In the genomic region with DNA sequence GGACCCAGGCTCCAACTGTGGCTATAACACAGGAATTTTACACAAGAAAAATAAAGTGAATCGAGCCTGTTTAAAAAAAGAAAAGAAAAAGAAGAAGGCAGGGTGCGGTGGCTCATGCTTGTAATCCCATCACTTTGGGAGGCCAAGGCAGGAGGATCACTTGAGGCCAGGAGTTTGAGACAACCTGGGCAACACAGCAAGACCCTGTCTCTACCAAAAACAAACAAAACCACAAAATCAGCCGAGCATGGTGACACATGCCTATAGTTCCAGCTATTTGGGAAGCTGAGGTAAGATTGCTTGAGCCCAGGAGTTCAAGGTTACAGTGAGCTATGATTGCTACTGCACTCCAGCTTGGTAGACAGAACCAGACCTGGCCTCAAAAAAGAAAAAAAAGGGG, we compare ENCODE assay signal across 30 cellular contexts.
"Had no signal": no experiment of that assay in that cellular context is flagged by ENCODE, and none has a peak within 500 bp of the region (broad histone marks: within the 10 kb centered on the region; RNA-seq: fewer than 3 reads in every experiment).

No MANE protein-coding gene starts in this region.

- H3K4me1 ChIP-seq: breast epithelium had no signal

- FAIRE-seq: astrocyte, TTC549 had no signal

- H3K4me3 ChIP-seq: body of pancreas, breast epithelium had no signal

- H3K9me3 ChIP-seq: body of pancreas, breast epithelium had no signal

- H3K27ac ChIP-seq: body of pancreas, brain microvascular endothelial cell, breast epithelium, VCaP had no signal

- DNase-seq: activated B cell treated with CpG ODN at 0.5 μM for 24 hours; activated CD4-positive, alpha-beta memory T cell treated with anti-CD3 and anti-CD28 coated beads for 36 hours; activated CD4-positive, alpha-beta T cell treated with anti-CD3 and anti-CD28 coated beads for 4 hours; activated CD4-positive, alpha-beta T cell treated with anti-CD3 and anti-CD28 coated beads, Interleukin-2, amount 10 ng/mL, durations not matched to agents 24 days and 14 days; activated CD4-positive, alpha-beta T cell treated with anti-CD3 and anti-CD28 coated beads, Interleukin-2, amount 50 U/mL, for 1 hour; activated CD4-positive, alpha-beta T cell treated with anti-CD3 and anti-CD28 coated beads, Interleukin-2, amount 50 U/mL, for 4 hours; activated CD4-positive, CD25-positive, alpha-beta regulatory T cell treated with anti-CD3 and anti-CD28 coated beads, Interleukin-2, amount 50 U/mL, for 72 hours; activated CD8-positive, alpha-beta memory T cell treated with anti-CD3 and anti-CD28 coated beads, Interleukin-2, amount 50 U/mL, for 4 hours; activated CD8-positive, alpha-beta T cell treated with anti-CD3 and anti-CD28 coated beads for 36 hours; activated effector memory CD4-positive, alpha-beta T cell treated with Interleukin-2 at 50 U/mL for 16 hours; activated gamma-delta T cell; activated naive CD4-positive, alpha-beta T cell treated with anti-CD3 and anti-CD28 coated beads, Interleukin-2, amount 10 ng/mL, durations not matched to agents 7 days and 5 days; activated naive CD4-positive, alpha-beta T cell treated with Interleukin-2 at 50 U/mL for 16 hours; activated naive CD8-positive, alpha-beta T cell treated with anti-CD3 and anti-CD28 coated beads, Interleukin-2, amount 10 ng/mL, durations not matched to agents 7 days and 5 days; activated naive CD8-positive, alpha-beta T cell treated with anti-CD3 and anti-CD28 coated beads, Interleukin-2, amount 50 U/mL, for 24 hours; activated T-cell treated with anti-CD3 and anti-CD28 coated beads for 4 hours; activated T-cell treated with anti-CD3 and anti-CD28 coated beads, Interleukin-2, amount 50 U/mL, for 4 hours; activated T-cell treated with anti-CD3 and anti-CD28 coated beads, Interleukin-2, amount 50 U/mL, for 72 hours; aorta; body of pancreas; brain microvascular endothelial cell; central memory CD4-positive, alpha-beta T cell; SW 1271; T-helper 1 cell; T-helper 2 cell; T-helper 9 cell had no signal

- H3K27me3 ChIP-seq: body of pancreas, brain microvascular endothelial cell, breast epithelium had no signal

- ATAC-seq: activated CD8-positive, alpha-beta T cell treated with anti-CD3 and anti-CD28 coated beads for 36 hours; activated naive CD8-positive, alpha-beta T cell treated with anti-CD3 and anti-CD28 coated beads, Interleukin-2, amount 50 U/mL, for 24 hours; activated T-cell treated with anti-CD3 and anti-CD28 coated beads, Interleukin-2, amount 50 U/mL, for 4 hours; activated T-cell treated with anti-CD3 and anti-CD28 coated beads, Interleukin-2, amount 50 U/mL, for 72 hours; body of pancreas had no signal
